In genomic region chr20:51403465-51404220, GRCh38 we compare ENCODE assay signal across 2 cellular contexts.
TF ChIP-seq lines count a peak whose summit lies in the region.

No MANE protein-coding gene starts in this region.

TF ChIP-seq in GM12878, 131 proteins besides CTCF, POLR2A, EP300 and RAD21:
- TF ChIP-seq, protein P1, sequence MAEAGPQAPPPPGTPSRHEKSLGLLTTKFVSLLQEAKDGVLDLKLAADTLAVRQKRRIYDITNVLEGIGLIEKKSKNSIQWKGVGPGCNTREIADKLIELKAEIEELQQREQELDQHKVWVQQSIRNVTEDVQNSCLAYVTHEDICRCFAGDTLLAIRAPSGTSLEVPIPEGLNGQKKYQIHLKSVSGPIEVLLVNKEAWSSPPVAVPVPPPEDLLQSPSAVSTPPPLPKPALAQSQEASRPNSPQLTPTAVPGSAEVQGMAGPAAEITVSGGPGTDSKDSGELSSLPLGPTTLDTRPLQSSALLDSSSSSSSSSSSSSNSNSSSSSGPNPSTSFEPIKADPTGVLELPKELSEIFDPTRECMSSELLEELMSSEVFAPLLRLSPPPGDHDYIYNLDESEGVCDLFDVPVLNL (IDR thresholded peaks at IDR 0.05; ENCODE audit: low read depth, low read length): no peak
- no peak for TF ChIP-seq HDAC2 (IDR thresholded peaks at IDR 0.05)
- TF ChIP-seq JUNB (IDR thresholded peaks at IDR 0.05): no peak
- TF ChIP-seq BCLAF1 (IDR thresholded peaks at IDR 0.05): no peak
- TF ChIP-seq MYC (IDR thresholded peaks at IDR 0.05; ENCODE audit: insufficient read depth, insufficient read length, insufficient replicate concordance, low read length, severe bottlenecking): no peak
- TF ChIP-seq ZBTB40 (IDR thresholded peaks at IDR 0.05; ENCODE audit: borderline replicate concordance): no peak
- no peak for TF ChIP-seq CHD4 (IDR thresholded peaks at IDR 0.05)
- no peak for TF ChIP-seq STAT1 (conservative IDR thresholded peaks at IDR 0.05)
- TF ChIP-seq PAX8 (IDR thresholded peaks at IDR 0.05): no peak
- TF ChIP-seq PAX5 (IDR thresholded peaks at IDR 0.05; ENCODE audit: borderline replicate concordance, low read depth, low read length): no peak
- no peak for TF ChIP-seq LARP7 (IDR thresholded peaks at IDR 0.05)
- TF ChIP-seq, protein P2, sequence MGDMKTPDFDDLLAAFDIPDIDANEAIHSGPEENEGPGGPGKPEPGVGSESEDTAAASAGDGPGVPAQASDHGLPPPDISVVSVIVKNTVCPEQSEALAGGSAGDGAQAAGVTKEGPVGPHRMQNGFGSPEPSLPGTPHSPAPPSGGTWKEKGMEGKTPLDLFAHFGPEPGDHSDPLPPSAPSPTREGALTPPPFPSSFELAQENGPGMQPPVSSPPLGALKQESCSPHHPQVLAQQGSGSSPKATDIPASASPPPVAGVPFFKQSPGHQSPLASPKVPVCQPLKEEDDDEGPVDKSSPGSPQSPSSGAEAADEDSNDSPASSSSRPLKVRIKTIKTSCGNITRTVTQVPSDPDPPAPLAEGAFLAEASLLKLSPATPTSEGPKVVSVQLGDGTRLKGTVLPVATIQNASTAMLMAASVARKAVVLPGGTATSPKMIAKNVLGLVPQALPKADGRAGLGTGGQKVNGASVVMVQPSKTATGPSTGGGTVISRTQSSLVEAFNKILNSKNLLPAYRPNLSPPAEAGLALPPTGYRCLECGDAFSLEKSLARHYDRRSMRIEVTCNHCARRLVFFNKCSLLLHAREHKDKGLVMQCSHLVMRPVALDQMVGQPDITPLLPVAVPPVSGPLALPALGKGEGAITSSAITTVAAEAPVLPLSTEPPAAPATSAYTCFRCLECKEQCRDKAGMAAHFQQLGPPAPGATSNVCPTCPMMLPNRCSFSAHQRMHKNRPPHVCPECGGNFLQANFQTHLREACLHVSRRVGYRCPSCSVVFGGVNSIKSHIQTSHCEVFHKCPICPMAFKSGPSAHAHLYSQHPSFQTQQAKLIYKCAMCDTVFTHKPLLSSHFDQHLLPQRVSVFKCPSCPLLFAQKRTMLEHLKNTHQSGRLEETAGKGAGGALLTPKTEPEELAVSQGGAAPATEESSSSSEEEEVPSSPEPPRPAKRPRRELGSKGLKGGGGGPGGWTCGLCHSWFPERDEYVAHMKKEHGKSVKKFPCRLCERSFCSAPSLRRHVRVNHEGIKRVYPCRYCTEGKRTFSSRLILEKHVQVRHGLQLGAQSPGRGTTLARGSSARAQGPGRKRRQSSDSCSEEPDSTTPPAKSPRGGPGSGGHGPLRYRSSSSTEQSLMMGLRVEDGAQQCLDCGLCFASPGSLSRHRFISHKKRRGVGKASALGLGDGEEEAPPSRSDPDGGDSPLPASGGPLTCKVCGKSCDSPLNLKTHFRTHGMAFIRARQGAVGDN (IDR thresholded peaks at IDR 0.05): no peak
- no peak for TF ChIP-seq ZZZ3 (IDR thresholded peaks at IDR 0.05; ENCODE audit: control insufficient read depth, insufficient read length, low read depth)
- TF ChIP-seq ZNF384 (IDR thresholded peaks at IDR 0.05; ENCODE audit: borderline replicate concordance, low read depth, low read length): no peak
- TF ChIP-seq NRF1 (conservative IDR thresholded peaks at IDR 0.05; ENCODE audit: low read depth, low read length): no peak
TF ChIP-seq in GM12878: peak in this region for 0.

TF ChIP-seq in GM23338, 12 proteins besides CTCF, POLR2A, EP300 and RAD21:
- TF ChIP-seq ZNF331 (CRISPR knock-in tag; IDR thresholded peaks at IDR 0.05; ENCODE audit: low read depth) (no peak), POLR2AphosphoS5 (IDR thresholded peaks at IDR 0.05; ENCODE audit: low read depth) (no peak), ZNF462 (CRISPR knock-in tag; IDR thresholded peaks at IDR 0.05) (no peak)
